Comparison of ENCODE assay signal across 1 cellular context in the genomic region with DNA sequence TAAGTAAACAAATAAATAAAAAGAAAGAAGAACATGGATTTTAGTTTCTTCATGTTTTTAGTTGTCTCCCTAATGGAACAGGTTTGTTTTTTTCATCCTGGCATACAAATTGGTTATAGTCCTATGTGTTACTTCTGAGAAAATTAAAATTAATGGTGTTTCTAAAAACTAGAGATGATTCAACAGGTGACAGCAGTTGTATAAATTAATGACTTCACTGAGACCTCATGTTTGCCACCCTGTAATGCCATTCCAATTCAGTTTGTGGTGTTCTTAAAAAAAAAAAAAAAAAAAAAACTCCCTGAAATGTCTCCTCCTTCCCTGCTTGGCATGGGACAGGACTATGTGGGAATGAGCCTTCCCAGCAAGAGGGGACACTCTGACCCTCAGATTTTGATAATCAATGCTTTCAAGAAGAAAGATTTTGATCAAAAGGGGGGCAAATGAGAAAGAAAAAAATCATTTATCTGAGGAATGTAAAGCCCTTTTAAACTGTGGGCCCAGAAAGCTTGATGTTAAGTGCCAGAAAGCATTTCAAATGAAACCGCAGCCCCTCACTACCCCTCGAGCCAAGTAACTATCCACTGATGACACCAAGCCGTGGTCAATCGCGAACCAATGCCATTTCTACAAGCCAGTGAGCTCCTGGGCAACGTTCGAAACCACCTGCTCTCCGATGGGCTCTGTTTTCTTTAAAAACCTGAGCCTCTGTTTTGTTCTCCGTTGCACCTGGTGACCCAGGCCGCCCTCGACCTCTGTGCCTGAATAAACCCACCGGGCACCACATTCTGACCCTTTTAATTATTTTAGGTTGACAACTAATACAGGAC.
TF ChIP-seq lines count a peak whose summit lies in the region.

No MANE protein-coding gene starts in this region.

TF ChIP-seq in H1, 55 proteins besides CTCF, POLR2A, EP300 and RAD21:
- TF ChIP-seq NRF1 (IDR thresholded peaks at IDR 0.05; ENCODE audit: low read depth, low read length) (no peak), CHD1 (IDR thresholded peaks at IDR 0.05; ENCODE audit: low read depth, low read length) (no peak), POU5F1 (IDR thresholded peaks at IDR 0.05; ENCODE audit: low read depth, low read length) (no peak), MAFK (IDR thresholded peaks at IDR 0.05; ENCODE audit: low read depth, low read length) (no peak), SIX5 (IDR thresholded peaks at IDR 0.05; ENCODE audit: low read depth, low read length) (no peak), TAF1 (IDR thresholded peaks at IDR 0.05; ENCODE audit: low read depth, low read length) (no peak), GABPA (IDR thresholded peaks at IDR 0.05; ENCODE audit: borderline replicate concordance, insufficient read depth, low read length) (no peak), NANOG (IDR thresholded peaks at IDR 0.05; ENCODE audit: insufficient read depth, low read depth, low read length, poor library complexity, severe bottlenecking) (no peak), ASH2L (IDR thresholded peaks at IDR 0.05; ENCODE audit: low read length) (no peak)
- TF ChIP-seq, protein P1, sequence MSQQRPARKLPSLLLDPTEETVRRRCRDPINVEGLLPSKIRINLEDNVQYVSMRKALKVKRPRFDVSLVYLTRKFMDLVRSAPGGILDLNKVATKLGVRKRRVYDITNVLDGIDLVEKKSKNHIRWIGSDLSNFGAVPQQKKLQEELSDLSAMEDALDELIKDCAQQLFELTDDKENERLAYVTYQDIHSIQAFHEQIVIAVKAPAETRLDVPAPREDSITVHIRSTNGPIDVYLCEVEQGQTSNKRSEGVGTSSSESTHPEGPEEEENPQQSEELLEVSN (IDR thresholded peaks at IDR 0.05): no peak
- TF ChIP-seq, protein P2, sequence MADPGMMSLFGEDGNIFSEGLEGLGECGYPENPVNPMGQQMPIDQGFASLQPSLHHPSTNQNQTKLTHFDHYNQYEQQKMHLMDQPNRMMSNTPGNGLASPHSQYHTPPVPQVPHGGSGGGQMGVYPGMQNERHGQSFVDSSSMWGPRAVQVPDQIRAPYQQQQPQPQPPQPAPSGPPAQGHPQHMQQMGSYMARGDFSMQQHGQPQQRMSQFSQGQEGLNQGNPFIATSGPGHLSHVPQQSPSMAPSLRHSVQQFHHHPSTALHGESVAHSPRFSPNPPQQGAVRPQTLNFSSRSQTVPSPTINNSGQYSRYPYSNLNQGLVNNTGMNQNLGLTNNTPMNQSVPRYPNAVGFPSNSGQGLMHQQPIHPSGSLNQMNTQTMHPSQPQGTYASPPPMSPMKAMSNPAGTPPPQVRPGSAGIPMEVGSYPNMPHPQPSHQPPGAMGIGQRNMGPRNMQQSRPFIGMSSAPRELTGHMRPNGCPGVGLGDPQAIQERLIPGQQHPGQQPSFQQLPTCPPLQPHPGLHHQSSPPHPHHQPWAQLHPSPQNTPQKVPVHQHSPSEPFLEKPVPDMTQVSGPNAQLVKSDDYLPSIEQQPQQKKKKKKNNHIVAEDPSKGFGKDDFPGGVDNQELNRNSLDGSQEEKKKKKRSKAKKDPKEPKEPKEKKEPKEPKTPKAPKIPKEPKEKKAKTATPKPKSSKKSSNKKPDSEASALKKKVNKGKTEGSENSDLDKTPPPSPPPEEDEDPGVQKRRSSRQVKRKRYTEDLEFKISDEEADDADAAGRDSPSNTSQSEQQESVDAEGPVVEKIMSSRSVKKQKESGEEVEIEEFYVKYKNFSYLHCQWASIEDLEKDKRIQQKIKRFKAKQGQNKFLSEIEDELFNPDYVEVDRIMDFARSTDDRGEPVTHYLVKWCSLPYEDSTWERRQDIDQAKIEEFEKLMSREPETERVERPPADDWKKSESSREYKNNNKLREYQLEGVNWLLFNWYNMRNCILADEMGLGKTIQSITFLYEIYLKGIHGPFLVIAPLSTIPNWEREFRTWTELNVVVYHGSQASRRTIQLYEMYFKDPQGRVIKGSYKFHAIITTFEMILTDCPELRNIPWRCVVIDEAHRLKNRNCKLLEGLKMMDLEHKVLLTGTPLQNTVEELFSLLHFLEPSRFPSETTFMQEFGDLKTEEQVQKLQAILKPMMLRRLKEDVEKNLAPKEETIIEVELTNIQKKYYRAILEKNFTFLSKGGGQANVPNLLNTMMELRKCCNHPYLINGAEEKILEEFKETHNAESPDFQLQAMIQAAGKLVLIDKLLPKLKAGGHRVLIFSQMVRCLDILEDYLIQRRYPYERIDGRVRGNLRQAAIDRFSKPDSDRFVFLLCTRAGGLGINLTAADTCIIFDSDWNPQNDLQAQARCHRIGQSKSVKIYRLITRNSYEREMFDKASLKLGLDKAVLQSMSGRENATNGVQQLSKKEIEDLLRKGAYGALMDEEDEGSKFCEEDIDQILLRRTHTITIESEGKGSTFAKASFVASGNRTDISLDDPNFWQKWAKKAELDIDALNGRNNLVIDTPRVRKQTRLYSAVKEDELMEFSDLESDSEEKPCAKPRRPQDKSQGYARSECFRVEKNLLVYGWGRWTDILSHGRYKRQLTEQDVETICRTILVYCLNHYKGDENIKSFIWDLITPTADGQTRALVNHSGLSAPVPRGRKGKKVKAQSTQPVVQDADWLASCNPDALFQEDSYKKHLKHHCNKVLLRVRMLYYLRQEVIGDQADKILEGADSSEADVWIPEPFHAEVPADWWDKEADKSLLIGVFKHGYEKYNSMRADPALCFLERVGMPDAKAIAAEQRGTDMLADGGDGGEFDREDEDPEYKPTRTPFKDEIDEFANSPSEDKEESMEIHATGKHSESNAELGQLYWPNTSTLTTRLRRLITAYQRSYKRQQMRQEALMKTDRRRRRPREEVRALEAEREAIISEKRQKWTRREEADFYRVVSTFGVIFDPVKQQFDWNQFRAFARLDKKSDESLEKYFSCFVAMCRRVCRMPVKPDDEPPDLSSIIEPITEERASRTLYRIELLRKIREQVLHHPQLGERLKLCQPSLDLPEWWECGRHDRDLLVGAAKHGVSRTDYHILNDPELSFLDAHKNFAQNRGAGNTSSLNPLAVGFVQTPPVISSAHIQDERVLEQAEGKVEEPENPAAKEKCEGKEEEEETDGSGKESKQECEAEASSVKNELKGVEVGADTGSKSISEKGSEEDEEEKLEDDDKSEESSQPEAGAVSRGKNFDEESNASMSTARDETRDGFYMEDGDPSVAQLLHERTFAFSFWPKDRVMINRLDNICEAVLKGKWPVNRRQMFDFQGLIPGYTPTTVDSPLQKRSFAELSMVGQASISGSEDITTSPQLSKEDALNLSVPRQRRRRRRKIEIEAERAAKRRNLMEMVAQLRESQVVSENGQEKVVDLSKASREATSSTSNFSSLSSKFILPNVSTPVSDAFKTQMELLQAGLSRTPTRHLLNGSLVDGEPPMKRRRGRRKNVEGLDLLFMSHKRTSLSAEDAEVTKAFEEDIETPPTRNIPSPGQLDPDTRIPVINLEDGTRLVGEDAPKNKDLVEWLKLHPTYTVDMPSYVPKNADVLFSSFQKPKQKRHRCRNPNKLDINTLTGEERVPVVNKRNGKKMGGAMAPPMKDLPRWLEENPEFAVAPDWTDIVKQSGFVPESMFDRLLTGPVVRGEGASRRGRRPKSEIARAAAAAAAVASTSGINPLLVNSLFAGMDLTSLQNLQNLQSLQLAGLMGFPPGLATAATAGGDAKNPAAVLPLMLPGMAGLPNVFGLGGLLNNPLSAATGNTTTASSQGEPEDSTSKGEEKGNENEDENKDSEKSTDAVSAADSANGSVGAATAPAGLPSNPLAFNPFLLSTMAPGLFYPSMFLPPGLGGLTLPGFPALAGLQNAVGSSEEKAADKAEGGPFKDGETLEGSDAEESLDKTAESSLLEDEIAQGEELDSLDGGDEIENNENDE (IDR thresholded peaks at IDR 0.05; ENCODE audit: insufficient replicate concordance, low read length): no peak
